15 cellular contexts compared by ENCODE assay signal in the genomic region with DNA sequence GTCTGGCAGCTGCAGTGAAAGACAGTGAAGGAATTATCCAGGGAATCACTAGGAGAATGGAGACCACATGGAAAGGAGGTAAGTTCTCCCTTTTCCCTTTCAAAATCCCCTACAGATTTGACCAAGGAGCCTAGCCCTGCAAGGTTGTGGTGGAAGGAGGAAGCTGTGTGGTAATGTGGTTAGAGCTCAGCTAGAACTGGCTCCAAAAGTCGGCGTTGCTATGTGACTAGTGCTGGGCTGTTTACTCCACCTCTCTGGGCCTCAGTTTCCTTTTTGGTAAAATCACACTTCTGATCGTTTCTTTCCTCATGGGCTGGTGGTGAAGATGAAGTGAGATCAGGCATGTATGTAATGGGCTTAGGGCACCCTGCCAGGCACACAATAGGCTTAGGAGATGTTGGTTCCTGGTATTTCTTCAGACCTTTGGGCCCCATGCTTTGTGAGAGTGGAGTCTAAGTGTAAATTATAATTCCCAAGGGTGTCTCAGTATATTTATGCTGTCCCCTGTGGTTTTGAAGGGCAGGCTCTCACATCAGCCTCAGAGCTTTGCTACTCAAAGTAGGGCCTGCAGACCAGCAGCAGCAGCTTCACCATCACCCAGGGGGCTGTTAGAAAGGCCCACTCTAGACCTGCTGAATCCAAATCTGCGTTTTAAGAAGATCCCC.
DNase-seq lines count a peak whose midpoint lies in the region; ATAC-seq and TF ChIP-seq lines count a peak whose summit lies in the region.
"Had no signal": no experiment of that assay in that cellular context is flagged by ENCODE, and none has a peak within 500 bp of the region (broad histone marks: within the 10 kb centered on the region; RNA-seq: fewer than 3 reads in every experiment).

No MANE protein-coding gene starts in this region.

- peak overlapping the region; percentile 23 for H3K27ac ChIP-seq in urinary bladder (ENCODE audit: low read depth)
- H3K27ac ChIP-seq: cardiac muscle cell, parathyroid adenoma, thyroid gland had no signal

- peak overlapping the region in 1 of 2 donors; percentile 47 for H3K27ac Mint-ChIP-seq in activated naive CD4-positive, alpha-beta T cell treated with anti-CD3 and anti-CD28 coated beads, Interleukin-2, amount 50 U/mL, for 72 hours
- H3K27ac Mint-ChIP-seq in activated naive CD8-positive, alpha-beta T cell treated with anti-CD3 and anti-CD28 coated beads, Interleukin-2, amount 10 ng/mL, durations not matched to agents 7 days and 5 days, result no peak overlapping the region
- no peak overlapping the region for H3K27ac Mint-ChIP-seq in nephron progenitor cell
- H3K27ac Mint-ChIP-seq: mesothelial cell of epicardium had no signal

- H3K27me3 Mint-ChIP-seq in activated naive CD8-positive, alpha-beta T cell treated with anti-CD3 and anti-CD28 coated beads, Interleukin-2, amount 10 ng/mL, durations not matched to agents 7 days and 5 days, result peaks cover 3% of the 10 kb centered on the region
- H3K27me3 Mint-ChIP-seq in nephron progenitor cell (ENCODE audit: low read depth, poor library complexity), result peaks cover 13% of the 10 kb centered on the region

- no peaks in the 10 kb centered on the region for H3K36me3 ChIP-seq in urinary bladder (ENCODE audit: insufficient read depth)
- H3K36me3 ChIP-seq: cardiac muscle cell, thyroid gland had no signal

- no peak for DNase-seq in activated naive CD4-positive, alpha-beta T cell treated with anti-CD3 and anti-CD28 coated beads, Interleukin-2, amount 50 U/mL, for 72 hours (ENCODE audit: low spot score in 2 of 2)
- no peak for DNase-seq in activated naive CD4-positive, alpha-beta T cell treated with anti-CD3 and anti-CD28 coated beads, Interleukin-2, amount 50 U/mL, for 16 hours
- DNase-seq in NB4 (ENCODE audit: low read depth) (peak; percentile 88), nephron progenitor cell (no peak)
- DNase-seq in activated naive CD8-positive, alpha-beta T cell treated with anti-CD3 and anti-CD28 coated beads, Interleukin-2, amount 10 ng/mL, durations not matched to agents 7 days and 5 days, result no peak
- DNase-seq: activated CD4-positive, alpha-beta T cell treated with anti-CD3 and anti-CD28 coated beads, Interleukin-2, amount 50 U/mL, for 1 hour; IMR-90; NCI-H510A; thyroid gland had no signal

- no peaks in the 10 kb centered on the region for H3K4me1 ChIP-seq in urinary bladder (ENCODE audit: insufficient read depth)
- H3K4me1 ChIP-seq: parathyroid adenoma, thyroid gland had no signal

- WGBS in urinary bladder, result 77% methylated on average over 4 of the region's 4 CpGs

- TF ChIP-seq CTCF in NB4 (IDR thresholded peaks at IDR 0.05; ENCODE audit: low read depth, low read length) (no peak), nephron progenitor cell (IDR thresholded peaks at IDR 0.05) (no peak)

- POLR2A ChIA-PET in activated naive CD8-positive, alpha-beta T cell treated with anti-CD3 and anti-CD28 coated beads, Interleukin-2, amount 10 ng/mL, durations not matched to agents 7 days and 5 days (lab: Charles Lee), result no interaction called here

- H3K36me3 Mint-ChIP-seq in activated naive CD4-positive, alpha-beta T cell treated with anti-CD3 and anti-CD28 coated beads, Interleukin-2, amount 50 U/mL, for 72 hours, result peaks cover 5 to 6% of the 10 kb centered on the region in 2 donors
- H3K36me3 Mint-ChIP-seq in activated naive CD8-positive, alpha-beta T cell treated with anti-CD3 and anti-CD28 coated beads, Interleukin-2, amount 10 ng/mL, durations not matched to agents 7 days and 5 days, result peaks cover 5% of the 10 kb centered on the region
- no peaks in the 10 kb centered on the region for H3K36me3 Mint-ChIP-seq in nephron progenitor cell (ENCODE audit: low read depth)
- H3K36me3 Mint-ChIP-seq: mesothelial cell of epicardium had no signal

- peaks cover 3 to 9% of the 10 kb centered on the region in 2 donors for H3K9me3 Mint-ChIP-seq in activated naive CD4-positive, alpha-beta T cell treated with anti-CD3 and anti-CD28 coated beads, Interleukin-2, amount 50 U/mL, for 72 hours
- peaks cover 8% of the 10 kb centered on the region for H3K9me3 Mint-ChIP-seq in activated naive CD8-positive, alpha-beta T cell treated with anti-CD3 and anti-CD28 coated beads, Interleukin-2, amount 10 ng/mL, durations not matched to agents 7 days and 5 days
- peaks cover 33% of the 10 kb centered on the region for H3K9me3 Mint-ChIP-seq in nephron progenitor cell

- peak overlapping the region; percentile 46 for H3K4me3 Mint-ChIP-seq in activated naive CD8-positive, alpha-beta T cell treated with anti-CD3 and anti-CD28 coated beads, Interleukin-2, amount 10 ng/mL, durations not matched to agents 7 days and 5 days
- H3K4me3 Mint-ChIP-seq in nephron progenitor cell, result no peak overlapping the region
- H3K4me3 Mint-ChIP-seq: mesothelial cell of epicardium had no signal

- H3K4me3 ChIP-seq in NB4 (ENCODE audit: low read depth, low read length), result peak overlapping the region; percentile 40
- H3K4me3 ChIP-seq in urinary bladder (ENCODE audit: low read depth, low read length), result no peak overlapping the region
- H3K4me3 ChIP-seq: cardiac muscle cell, thyroid gland had no signal

- TF ChIP-seq POLR2A in NB4 (IDR thresholded peaks at IDR 0.05; ENCODE audit: extremely low read depth, insufficient read length), result no peak

- peaks cover 24% of the 10 kb centered on the region for H3K4me1 Mint-ChIP-seq in activated naive CD8-positive, alpha-beta T cell treated with anti-CD3 and anti-CD28 coated beads, Interleukin-2, amount 10 ng/mL, durations not matched to agents 7 days and 5 days
- peaks cover 18% of the 10 kb centered on the region for H3K4me1 Mint-ChIP-seq in nephron progenitor cell
- H3K4me1 Mint-ChIP-seq: mesothelial cell of epicardium had no signal

- peak; percentile 67 to 85 for ATAC-seq in activated naive CD4-positive, alpha-beta T cell treated with anti-CD3 and anti-CD28 coated beads, Interleukin-2, amount 50 U/mL, for 72 hours
- peak; percentile 71 for ATAC-seq in activated naive CD8-positive, alpha-beta T cell treated with anti-CD3 and anti-CD28 coated beads, Interleukin-2, amount 10 ng/mL, durations not matched to agents 7 days and 5 days (ENCODE audit: low read depth)
- ATAC-seq in esophagus mucosa, result no peak
- no peak for ATAC-seq in HG02973 (IDR thresholded peaks at IDR 0.05; ENCODE audit: unreplicated experiment)

Comparison
In these comparisons a context has a peak if more than half of its experiments do, and no peak if none do; other contexts are left out.
1. ATAC-seq: peak in activated naive CD4-positive, alpha-beta T cell treated with anti-CD3 and anti-CD28 coated beads, Interleukin-2, amount 50 U/mL, for 72 hours (2 of 2) and activated naive CD8-positive, alpha-beta T cell treated with anti-CD3 and anti-CD28 coated beads, Interleukin-2, amount 10 ng/mL, durations not matched to agents 7 days and 5 days (single experiment); none in esophagus mucosa (single experiment) and HG02973 (single experiment).